Comparison of ENCODE assay signal across 20 cellular contexts in the genomic region with DNA sequence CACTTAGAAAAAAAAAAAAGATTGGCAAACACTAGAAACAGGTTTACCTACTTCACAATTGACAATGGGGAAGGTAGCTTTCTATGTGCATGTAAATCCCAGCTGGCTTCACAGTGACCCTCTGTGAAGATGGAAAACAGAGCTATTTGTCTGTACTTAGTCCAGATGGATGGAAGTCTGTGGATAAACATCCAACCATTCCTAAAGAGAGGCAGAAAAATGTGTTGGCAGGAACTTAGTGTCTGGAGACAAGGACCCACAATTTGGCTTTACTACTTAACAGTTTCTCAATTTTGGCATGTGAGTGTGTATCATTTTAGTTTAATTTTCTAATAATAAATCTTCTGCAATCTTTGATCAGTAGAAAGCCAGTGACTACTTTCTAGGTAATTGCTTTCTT.
"Had no signal": no experiment of that assay in that cellular context is flagged by ENCODE, and none has a peak within 500 bp of the region (broad histone marks: within the 10 kb centered on the region; RNA-seq: fewer than 3 reads in every experiment).

No MANE protein-coding gene starts in this region.

- DNase-seq: effector memory CD8-positive, alpha-beta T cell; gastrocnemius medialis; heart right ventricle; hypothalamus; kidney glomerular epithelial cell; mammary epithelial cell; mucosa of descending colon; naive thymus-derived CD8-positive, alpha-beta T cell; posterior cingulate gyrus; spleen; stimulated activated CD4-positive, alpha-beta T cell treated with anti-CD3 and anti-CD28 coated beads, Interleukin-15, amount 100 ng/mL, for 24 hours; stimulated activated CD4-positive, alpha-beta T cell treated with anti-CD3 and anti-CD28 coated beads, Interleukin-1b, Interleukin-23, amount 100 ng/mL, for 48 hours; stimulated activated CD4-positive, alpha-beta T cell treated with anti-CD3 and anti-CD28 coated beads, Interleukin-4, amount 100 ng/mL, for 24 hours; transverse colon had no signal

- H3K27ac Mint-ChIP-seq: dendritic cell treated with granulocyte-macrophage colony-stimulating factor and Interleukin-4, amounts not matched to agents 40 ng/mL and 50 ng/mL, for 4 days; effector memory CD8-positive, alpha-beta T cell; naive thymus-derived CD8-positive, alpha-beta T cell; stimulated activated memory B cell treated with anti-CD40 and anti-IgM and Interleukin-4, amounts not matched to agents 10 μg/mL and 1 μg/mL and 100 μg/mL, for 72 hours; stimulated activated naive CD8-positive, alpha-beta T cell treated with anti-CD3 and anti-CD28 coated beads, Interleukin-15, Interleukin-2, amounts not matched to agents 100 ng/mL and 50 ng/mL, for 24 hours had no signal

- H3K4me3 Mint-ChIP-seq: dendritic cell treated with granulocyte-macrophage colony-stimulating factor and Interleukin-4, amounts not matched to agents 40 ng/mL and 50 ng/mL, for 4 days; effector memory CD8-positive, alpha-beta T cell; naive thymus-derived CD8-positive, alpha-beta T cell; stimulated activated memory B cell treated with anti-CD40 and anti-IgM and Interleukin-4, amounts not matched to agents 10 μg/mL and 1 μg/mL and 100 μg/mL, for 72 hours; stimulated activated naive CD8-positive, alpha-beta T cell treated with anti-CD3 and anti-CD28 coated beads, Interleukin-15, Interleukin-2, amounts not matched to agents 100 ng/mL and 50 ng/mL, for 24 hours had no signal

- H3K4me3 ChIP-seq: esophagus muscularis mucosa, gastrocnemius medialis, heart right ventricle, mucosa of descending colon, spleen, transverse colon had no signal

- H3K27ac ChIP-seq: epithelial cell of prostate, esophagus muscularis mucosa, gastrocnemius medialis, heart right ventricle, neutrophil, spleen, transverse colon had no signal

- H3K4me1 Mint-ChIP-seq: naive thymus-derived CD8-positive, alpha-beta T cell; stimulated activated memory B cell treated with anti-CD40 and anti-IgM and Interleukin-4, amounts not matched to agents 10 μg/mL and 1 μg/mL and 100 μg/mL, for 72 hours had no signal

- H3K27me3 ChIP-seq: esophagus muscularis mucosa, gastrocnemius medialis, heart right ventricle, neutrophil, spleen, transverse colon had no signal

- H3K36me3 Mint-ChIP-seq: naive thymus-derived CD8-positive, alpha-beta T cell; stimulated activated memory B cell treated with anti-CD40 and anti-IgM and Interleukin-4, amounts not matched to agents 10 μg/mL and 1 μg/mL and 100 μg/mL, for 72 hours had no signal

- H3K27me3 Mint-ChIP-seq: dendritic cell treated with granulocyte-macrophage colony-stimulating factor and Interleukin-4, amounts not matched to agents 40 ng/mL and 50 ng/mL, for 4 days; effector memory CD8-positive, alpha-beta T cell; naive thymus-derived CD8-positive, alpha-beta T cell; stimulated activated naive CD8-positive, alpha-beta T cell treated with anti-CD3 and anti-CD28 coated beads, Interleukin-15, Interleukin-2, amounts not matched to agents 100 ng/mL and 50 ng/mL, for 24 hours had no signal

- H3K4me1 ChIP-seq: gastrocnemius medialis, heart right ventricle, spleen, transverse colon had no signal

- H3K36me3 ChIP-seq: esophagus muscularis mucosa, gastrocnemius medialis, heart right ventricle, neutrophil, spleen, transverse colon had no signal

- H3K9me3 ChIP-seq: esophagus muscularis mucosa, gastrocnemius medialis, mucosa of descending colon, neutrophil, transverse colon had no signal
